2 cellular contexts compared by ENCODE assay signal in the genomic region with DNA sequence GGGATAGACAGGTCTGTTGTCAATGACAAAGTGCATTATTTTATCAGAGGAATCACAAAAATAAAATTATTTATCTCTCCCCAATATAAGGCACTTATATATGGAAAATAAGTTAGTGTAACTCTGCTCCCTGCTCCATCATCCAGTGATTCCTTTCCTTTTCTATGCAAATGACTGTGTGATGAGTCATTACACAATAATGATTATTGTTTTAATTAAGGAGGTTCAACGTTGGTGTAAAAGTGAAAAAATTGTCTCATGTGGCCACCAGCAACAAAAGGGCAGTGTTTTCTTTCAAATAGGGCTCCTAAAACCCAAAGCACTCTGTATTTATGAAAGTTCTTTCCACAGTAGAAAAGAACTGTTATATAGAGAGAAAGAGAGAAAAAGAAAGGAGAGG.
TF ChIP-seq lines count a peak whose summit lies in the region.

No MANE protein-coding gene starts in this region.

TF ChIP-seq in K562, 482 proteins besides CTCF, POLR2A, EP300 and RAD21:
- TF ChIP-seq, protein P1, sequence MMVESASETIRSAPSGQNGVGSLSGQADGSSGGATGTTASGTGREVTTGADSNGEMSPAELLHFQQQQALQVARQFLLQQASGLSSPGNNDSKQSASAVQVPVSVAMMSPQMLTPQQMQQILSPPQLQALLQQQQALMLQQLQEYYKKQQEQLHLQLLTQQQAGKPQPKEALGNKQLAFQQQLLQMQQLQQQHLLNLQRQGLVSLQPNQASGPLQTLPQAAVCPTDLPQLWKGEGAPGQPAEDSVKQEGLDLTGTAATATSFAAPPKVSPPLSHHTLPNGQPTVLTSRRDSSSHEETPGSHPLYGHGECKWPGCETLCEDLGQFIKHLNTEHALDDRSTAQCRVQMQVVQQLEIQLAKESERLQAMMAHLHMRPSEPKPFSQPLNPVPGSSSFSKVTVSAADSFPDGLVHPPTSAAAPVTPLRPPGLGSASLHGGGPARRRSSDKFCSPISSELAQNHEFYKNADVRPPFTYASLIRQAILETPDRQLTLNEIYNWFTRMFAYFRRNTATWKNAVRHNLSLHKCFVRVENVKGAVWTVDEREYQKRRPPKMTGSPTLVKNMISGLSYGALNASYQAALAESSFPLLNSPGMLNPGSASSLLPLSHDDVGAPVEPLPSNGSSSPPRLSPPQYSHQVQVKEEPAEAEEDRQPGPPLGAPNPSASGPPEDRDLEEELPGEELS (CRISPR knock-in tag; IDR thresholded peaks at IDR 0.05; ENCODE audit: borderline replicate concordance) = no peak
- TF ChIP-seq, protein P2, sequence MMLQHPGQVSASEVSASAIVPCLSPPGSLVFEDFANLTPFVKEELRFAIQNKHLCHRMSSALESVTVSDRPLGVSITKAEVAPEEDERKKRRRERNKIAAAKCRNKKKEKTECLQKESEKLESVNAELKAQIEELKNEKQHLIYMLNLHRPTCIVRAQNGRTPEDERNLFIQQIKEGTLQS (IDR thresholded peaks at IDR 0.05) = peak; percentile 53
- TF ChIP-seq, protein P2 (CRISPR knock-in tag; conservative IDR thresholded peaks at IDR 0.05) = no peak

TF ChIP-seq in HepG2, 621 proteins besides CTCF, POLR2A, EP300 and RAD21:
- TF ChIP-seq AHR (CRISPR knock-in tag; IDR thresholded peaks at IDR 0.05) (no peak), HMG20A (CRISPR knock-in tag; IDR thresholded peaks at IDR 0.05; ENCODE audit: borderline replicate concordance) (no peak), KAT8 (CRISPR knock-in tag; IDR thresholded peaks at IDR 0.05) (no peak), TBL1XR1 (IDR thresholded peaks at IDR 0.05; ENCODE audit: borderline replicate concordance, low read length, partially characterized antibody) (no peak)
